In genomic region chrX:97398030-97398551, GRCh38 we compare ENCODE assay signal across 8 cellular contexts.
DNase-seq lines count a peak whose midpoint lies in the region; ATAC-seq, FAIRE-seq and TF ChIP-seq lines count a peak whose summit lies in the region.
"Had no signal": no experiment of that assay in that cellular context is flagged by ENCODE, and none has a peak within 500 bp of the region (broad histone marks: within the 10 kb centered on the region; RNA-seq: fewer than 3 reads in every experiment).

No MANE protein-coding gene starts in this region.

- ATAC-seq in HG02610 (IDR thresholded peaks at IDR 0.05; ENCODE audit: unreplicated experiment), result peak; percentile 55

- H3K4me2 ChIP-seq in Karpas-422 (ENCODE audit: low read depth, low read length, poor library complexity, severe bottlenecking), result peak overlapping the region; percentile 14
- no peak overlapping the region for H3K4me2 ChIP-seq in mesenchymal stem cell (ENCODE audit: low read length, poor library complexity, severe bottlenecking)

- DNase-seq in GM19239 (ENCODE audit: insufficient read length, low spot score) (no peak), Karpas-422 (peak; percentile 59), mesenchymal stem cell (peak; percentile 60), NCI-H2227 (lab: John Stamatoyannopoulos, UW; ENCODE audit: unreplicated experiment) (no peak), coronary artery (ENCODE audit: low spot score) (no peak)
- no peak for DNase-seq in stimulated activated CD4-positive, alpha-beta T cell treated with anti-CD3 and anti-CD28 coated beads, Interleukin-2, amount 100 ng/mL, for 24 hours
- DNase-seq: NCI-H774 had no signal

- H2AK5ac ChIP-seq in mesenchymal stem cell (ENCODE audit: low read length, severe bottlenecking), result no peak overlapping the region

- no peak overlapping the region for H3K4ac ChIP-seq in mesenchymal stem cell (ENCODE audit: low read depth in 1 of 2, low read length in 2 of 2)

- H3K27me3 ChIP-seq in Karpas-422 (ENCODE audit: low read length), result no peaks in the 10 kb centered on the region
- H3K27me3 ChIP-seq in mesenchymal stem cell (ENCODE audit: control insufficient read depth in 1 of 2, insufficient read depth in 1 of 2, low read length in 2 of 2), result no peaks in the 10 kb centered on the region

- H3K23ac ChIP-seq in mesenchymal stem cell (ENCODE audit: low read length in 2 of 2), result no peak overlapping the region

- no peaks in the 10 kb centered on the region for H3K79me1 ChIP-seq in mesenchymal stem cell (replicated peaks; ENCODE audit: low read length, poor library complexity, severe bottlenecking)

- no peaks in the 10 kb centered on the region for H3K9me3 ChIP-seq in Karpas-422 (ENCODE audit: low read length)
- no peaks in the 10 kb centered on the region for H3K9me3 ChIP-seq in mesenchymal stem cell (ENCODE audit: control insufficient read depth, low read length)

- H3K4me1 ChIP-seq in Karpas-422 (ENCODE audit: low read length) (peaks cover 85% of the 10 kb centered on the region), mesenchymal stem cell (ENCODE audit: control insufficient read depth, insufficient read depth, low read depth, low read length) (no peaks in the 10 kb centered on the region)

- no peak overlapping the region for H4K91ac ChIP-seq in mesenchymal stem cell (ENCODE audit: low read length)

- no peaks in the 10 kb centered on the region for H4K20me1 ChIP-seq in Karpas-422 (ENCODE audit: insufficient read depth, low read depth, low read length)

- no CpG with 5 or more reads among the region's 3 CpGs for WGBS in mesenchymal stem cell

- H3K4me3 ChIP-seq in Karpas-422 (ENCODE audit: low read length), result no peak overlapping the region
- H3K4me3 ChIP-seq in mesenchymal stem cell (ENCODE audit: insufficient read depth in 1 of 2, low read depth in 1 of 2, low read length in 2 of 2), result no peak overlapping the region
- H3K4me3 ChIP-seq in coronary artery, result no peak overlapping the region

- H3K36me3 ChIP-seq in Karpas-422 (ENCODE audit: insufficient read depth, low read length), result no peaks in the 10 kb centered on the region
- H3K36me3 ChIP-seq in mesenchymal stem cell (ENCODE audit: control insufficient read depth in 1 of 2, insufficient read depth in 2 of 2, low read depth in 1 of 2, low read length in 2 of 2), result no peaks in the 10 kb centered on the region

- no peaks in the 10 kb centered on the region for H3K79me2 ChIP-seq in Karpas-422 (ENCODE audit: low read length)

- TF ChIP-seq CTCF in coronary artery (IDR thresholded peaks at IDR 0.05), result no peak

- H3K9ac ChIP-seq in Karpas-422 (ENCODE audit: low read length), result peak overlapping the region; percentile 25; the same call in 1 of the 2 replicates
- no peak overlapping the region for H3K9ac ChIP-seq in mesenchymal stem cell (ENCODE audit: low read length)

- H2BK5ac ChIP-seq in mesenchymal stem cell (ENCODE audit: low read depth, low read length, poor library complexity, severe bottlenecking), result no peak overlapping the region

- H2BK12ac ChIP-seq in mesenchymal stem cell (ENCODE audit: low read length in 2 of 2), result no peak overlapping the region

- H3K18ac ChIP-seq in mesenchymal stem cell (ENCODE audit: low read depth in 1 of 2, low read length in 2 of 2), result no peak overlapping the region

- H4K8ac ChIP-seq in mesenchymal stem cell (ENCODE audit: low read length), result no peak overlapping the region

- H3K9me2 ChIP-seq in Karpas-422 (replicated peaks; ENCODE audit: insufficient read depth, low read length), result no peaks in the 10 kb centered on the region

- H2BK15ac ChIP-seq in mesenchymal stem cell (ENCODE audit: low read depth, poor library complexity, severe bottlenecking), result no peak overlapping the region

- H2AFZ ChIP-seq in Karpas-422 (ENCODE audit: low read length) (peak overlapping the region; percentile 40; the same call in 1 of the 2 replicates), mesenchymal stem cell (ENCODE audit: low read depth, low read length) (no peak overlapping the region)

- H3K27ac ChIP-seq in Karpas-422 (ENCODE audit: low read length) (peak overlapping the region; percentile 82), mesenchymal stem cell (ENCODE audit: low read length, poor library complexity, severe bottlenecking) (peak overlapping the region; percentile 45), coronary artery (no peak overlapping the region)

- FAIRE-seq in GM19239 (lab: Jason Lieb, UNC), result peak; percentile 97

- peak overlapping the region; percentile 34 for H2BK120ac ChIP-seq in mesenchymal stem cell (ENCODE audit: low read depth, low read length)

- H3K14ac ChIP-seq in mesenchymal stem cell (ENCODE audit: low read length in 2 of 2), result no peak overlapping the region

Comparison
In these comparisons a context has a peak if more than half of its experiments do, and no peak if none do; other contexts are left out.
1. DNase-seq: peak in Karpas-422 (single experiment) and mesenchymal stem cell (single experiment); none in GM19239 (single experiment), NCI-H2227 (single experiment), stimulated activated CD4-positive, alpha-beta T cell treated with anti-CD3 and anti-CD28 coated beads, Interleukin-2, amount 100 ng/mL, for 24 hours (0 of 2) and coronary artery (single experiment).
2. H3K27ac ChIP-seq: peak in Karpas-422 (single experiment) and mesenchymal stem cell (single experiment); none in coronary artery (0 of 2).